Comparison of ENCODE assay signal across 18 cellular contexts in genomic region chr22:40022536-40023225, GRCh38. TPM values are rescaled to one million over a fixed set of nuclear protein-coding genes. Genes with fewer than 3 reads are reported as not detected.
A peak's percentile ranks its signal among the peaks of the same experiment; 100 is the strongest.
DNase-seq lines count a peak whose midpoint lies in the region; TF ChIP-seq lines count a peak whose summit lies in the region.
"Had no signal": no experiment of that assay in that cellular context is flagged by ENCODE, and none has a peak within 500 bp of the region (broad histone marks: within the 10 kb centered on the region; RNA-seq: fewer than 3 reads in every experiment).

No MANE protein-coding gene starts in this region.

- TF ChIP-seq POLR2A in spleen (IDR thresholded peaks at IDR 0.05): no peak

- H3K27me3 ChIP-seq in spleen (replicated peaks in 1 of 7): peaks cover 0 to 6% (median 0%) of the 10 kb centered on the region in 7 donors

- no peaks in the 10 kb centered on the region for H3K9me3 ChIP-seq in spleen
- H3K9me3 ChIP-seq: sigmoid colon, tibial artery had no signal

- intact Hi-C loops in spleen (cut with DNase I; ENCODE audit: low total_unique reads) (no loop called here), posterior vena cava (cut with DNase I) (no loop called here)

- peak; percentile 18 for DNase-seq in GM12865 (ENCODE audit: low read depth)
- DNase-seq in M059J (ENCODE audit: low read depth): peak; percentile 18
- DNase-seq in epithelial cell of esophagus (ENCODE audit: low read depth): peak; percentile 96
- peak; percentile 58 for DNase-seq in spleen
- DNase-seq in DMS 273 (lab: John Stamatoyannopoulos, UW; ENCODE audit: unreplicated experiment): no peak
- no peak for DNase-seq in posterior vena cava (ENCODE audit: low spot score)
- no peak for DNase-seq in DMS114 treated with DMSO at 0.1 percent for 48 hours (lab: John Stamatoyannopoulos, UW; ENCODE audit: unreplicated experiment)
- no peak for DNase-seq in germinal center (ENCODE audit: low spot score)
- DNase-seq: DMS53; hippocampal formation; left cardiac atrium; Right ventricle myocardium superior; sigmoid colon; stimulated activated CD4-positive, alpha-beta T cell treated with anti-CD3 and anti-CD28 coated beads, Interleukin-4, amount 100 ng/mL, for 24 hours; stimulated activated CD8-positive, alpha-beta memory T cell treated with anti-CD3 and anti-CD28 coated beads, Interleukin-4, amount 100 ng/mL, for 48 hours; T-helper 17 cell; tibial artery had no signal

- no peak overlapping the region for H3K4me3 ChIP-seq in GM12865 (ENCODE audit: low read depth, low read length)
- no peak overlapping the region for H3K4me3 ChIP-seq in epithelial cell of esophagus (ENCODE audit: low read length)
- no peak overlapping the region for H3K4me3 ChIP-seq in spleen
- H3K4me3 ChIP-seq: sigmoid colon, tibial artery had no signal

- peaks cover 0 to 11% (median 8%) of the 10 kb centered on the region in 6 donors for H3K4me1 ChIP-seq in spleen
- H3K4me1 ChIP-seq: sigmoid colon had no signal

- no peaks in the 10 kb centered on the region for H3K36me3 ChIP-seq in spleen
- H3K36me3 ChIP-seq: sigmoid colon, tibial artery had no signal

- WGBS in spleen, 5 donors: 66 to 95% (median 82%) methylated on average over 8 to 11 of the region's 11 CpGs

- TF ChIP-seq CTCF in GM12865 (IDR thresholded peaks at IDR 0.05; ENCODE audit: insufficient read depth, low read depth, low read length, missing control alignments) (no peak), epithelial cell of esophagus (IDR thresholded peaks at IDR 0.05; ENCODE audit: insufficient read depth, low read depth, low read length, missing control alignments) (no peak), spleen (IDR thresholded peaks at IDR 0.05 in 8 of 11, conservative IDR thresholded peaks at IDR 0.05 in 3 of 11) (no peak)

- H3K27ac ChIP-seq in spleen: no peak overlapping the region
- H3K27ac ChIP-seq: sigmoid colon, tibial artery had no signal

RNA-seq across cellular contexts. Expression of gene FAM83F, which starts 27.9 kb away (rescaled TPM):
- not detected in 2 replicates for total RNA-seq in M059J (2014; rRNA removed; shearing (Covaris generic))
- total RNA-seq in spleen (under 1 TPM in 6 of 7 donors, not detected in 1; 0.06 to 0.28 (median 0.18) TPM), posterior vena cava (under 1 TPM in 1 of 2 donors, not detected in 1; 0.42 TPM)
- under 1 TPM in 2 of 3 donors, not detected in 1; 0.02 to 0.13 TPM for polyA plus RNA-seq in spleen
- polyA plus RNA-seq: BJ had no signal

Comparison
In these comparisons a context has a peak if more than half of its experiments do, and no peak if none do; other contexts are left out.
1. DNase-seq: peak in GM12865 (single experiment), M059J (single experiment), epithelial cell of esophagus (single experiment) and spleen (single experiment); none in DMS 273 (single experiment), posterior vena cava (single experiment), DMS114 treated with DMSO at 0.1 percent for 48 hours (single experiment) and germinal center (single experiment).